23 cellular contexts compared by ENCODE assay signal in genomic region chr10:122387572-122387971, GRCh38.
"Had no signal": no experiment of that assay in that cellular context is flagged by ENCODE, and none has a peak within 500 bp of the region (broad histone marks: within the 10 kb centered on the region; RNA-seq: fewer than 3 reads in every experiment).

No MANE protein-coding gene starts in this region.

- H3K36me3 ChIP-seq: colonic mucosa, neural progenitor cell, ovary, uterus had no signal

- H3K27me3 ChIP-seq: colonic mucosa, foreskin keratinocyte, hepatocyte, neural progenitor cell, ovary, stomach, upper lobe of left lung, uterus had no signal

- DNase-seq: colonic mucosa; effector CD4-positive, alpha-beta T cell; endodermal cell; erythroblast; foreskin keratinocyte; head of caudate nucleus; left colon; left ventricle myocardium superior; mesendoderm; naive thymus-derived CD8-positive, alpha-beta T cell; nucleus accumbens; ovary; right cardiac atrium; stimulated activated CD4-positive, alpha-beta T cell treated with anti-CD3 and anti-CD28 coated beads, Interleukin-4, amount 100 ng/mL, for 1 hour; stimulated activated CD8-positive, alpha-beta memory T cell treated with anti-CD3 and anti-CD28 coated beads, Interleukin-4, amount 100 ng/mL, for 48 hours; stomach; substantia nigra; upper lobe of left lung; uterus had no signal

- H3K9me3 ChIP-seq: colonic mucosa, ovary, stomach, thoracic aorta, upper lobe of left lung, uterus had no signal

- H2AFZ ChIP-seq: hepatocyte, neural progenitor cell had no signal

- H3K4me2 ChIP-seq: neural progenitor cell had no signal

- H3K27ac ChIP-seq: colonic mucosa, foreskin keratinocyte, hepatocyte, neural progenitor cell, ovary, stomach, thoracic aorta, upper lobe of left lung, uterus had no signal

- H3K4me1 ChIP-seq: colonic mucosa, foreskin keratinocyte, uterus had no signal

- H3K9ac ChIP-seq: neural progenitor cell had no signal

- H3K4me3 ChIP-seq: colonic mucosa, hepatocyte, lung, neural progenitor cell, ovary, stomach, thoracic aorta, upper lobe of left lung, uterus had no signal
